ENCODE assay signal across 15 cellular contexts in genomic region chr4:76301775-76302162, GRCh38. TPM values are rescaled to one million over a fixed set of nuclear protein-coding genes. Genes with fewer than 3 reads are reported as not detected.
DNase-seq lines count a peak whose midpoint lies in the region; ATAC-seq, FAIRE-seq and TF ChIP-seq lines count a peak whose summit lies in the region.
"Had no signal": no experiment of that assay in that cellular context is flagged by ENCODE, and none has a peak within 500 bp of the region (broad histone marks: within the 10 kb centered on the region; RNA-seq: fewer than 3 reads in every experiment).

No MANE protein-coding gene starts in this region.

- FAIRE-seq in HepG2 (lab: Jason Lieb, UNC) = no peak
- FAIRE-seq: H1 had no signal

- H3K9me3 ChIP-seq in cardiac muscle cell (ENCODE audit: low read depth) = no peaks in the 10 kb centered on the region
- H3K9me3 ChIP-seq in HepG2 (ENCODE audit: low read length) = peaks cover 13% of the 10 kb centered on the region
- H3K9me3 ChIP-seq in thoracic aorta = peaks cover 5% of the 10 kb centered on the region
- H3K9me3 ChIP-seq: Peyer's patch had no signal

- no peak overlapping the region for H3K4me3 Mint-ChIP-seq in activated T-helper 2 cell treated with anti-CD3 and anti-CD28 coated beads, Interferon-gamma antibody, Interleukin-2, Interleukin-4, amounts not matched to agents 10 μg/mL and 5 μg/mL and 100 μg/mL, durations not matched to agents 14 hours and 24 hours and 36 hours (ENCODE audit: low read depth)
- H3K4me3 Mint-ChIP-seq: activated CD4-positive, alpha-beta T cell treated with anti-CD3 and anti-CD28 coated beads for 36 hours had no signal

- H3K4me1 ChIP-seq in cardiac muscle cell (ENCODE audit: low read depth) (peaks cover 16% of the 10 kb centered on the region), HepG2 (ENCODE audit: insufficient read depth, low read length) (peaks cover 40% of the 10 kb centered on the region), thoracic aorta (ENCODE audit: control insufficient read depth in 1 of 2, low read depth in 2 of 2) (peaks cover 7 to 25% of the 10 kb centered on the region in 2 donors)

- TF ChIP-seq EP300 in HepG2 (IDR thresholded peaks at IDR 0.05; ENCODE audit: low read depth in 2 of 2, low read length in 2 of 2) (no peak), HepG2 (CRISPR knock-in tag; IDR thresholded peaks at IDR 0.05; ENCODE audit: borderline replicate concordance) (no peak)

- no peak for TF ChIP-seq POLR2A in HepG2 (IDR thresholded peaks at IDR 0.05; ENCODE audit: insufficient read depth in 1 of 2, low read depth in 2 of 2, low read length in 2 of 2)

- H3K4me2 ChIP-seq in HepG2 (ENCODE audit: low read depth, low read length) = peak overlapping the region; percentile 36

- 0 out of 2 replicates have a peak overlapping the region, but pooled peaks have one; percentile 13 for H3K9ac ChIP-seq in HepG2 (ENCODE audit: insufficient read depth, low read depth, low read length)

- BruUV-seq in HepG2 (replicated peaks; lab: Mats Ljungman, UMichigan) = no TSS peak

- CTCF ChIA-PET in HepG2 (lab: Yijun Ruan, JAX; ENCODE audit: low intra/inter-chr PET ratio, low total read pairs) = no interaction called here

- H3K27ac ChIP-seq in cardiac muscle cell (peak overlapping the region; percentile 68), HepG2 (ENCODE audit: extremely low read length, insufficient read depth, low read length) (peak overlapping the region; percentile 59), thoracic aorta (peak overlapping the region; percentile 7 to 41)

- H4K20me1 ChIP-seq in HepG2 (ENCODE audit: insufficient read depth, low read length) = no peaks in the 10 kb centered on the region

- H3K27me3 Mint-ChIP-seq in activated T-helper 2 cell treated with anti-CD3 and anti-CD28 coated beads, Interferon-gamma antibody, Interleukin-2, Interleukin-4, amounts not matched to agents 10 μg/mL and 5 μg/mL and 100 μg/mL, durations not matched to agents 14 hours and 24 hours and 36 hours (ENCODE audit: low read depth) = peaks cover 11% of the 10 kb centered on the region

- POLR2A ChIA-PET in HepG2 (lab: Yijun Ruan, JAX) = interaction anchor here (1.1 to 1.2 kb wide), 3 partner anchors 8 to 24 kb away, joined by 3 to 10 read pairs (median 3); no protein-coding TSS in a partner anchor

- ATAC-seq in Right ventricle myocardium superior (ENCODE audit: poor library complexity) = no peak
- ATAC-seq in HepG2 = no peak
- ATAC-seq in thoracic aorta (ENCODE audit: insufficient number of reproducible peaks, low FRiP score, low read depth) = no peak
- no peak for ATAC-seq in HG03196 (IDR thresholded peaks at IDR 0.05; ENCODE audit: unreplicated experiment)

- DNase-seq in cardiac muscle cell (ENCODE audit: low read depth in 1 of 2, low spot score in 1 of 2) (no peak), Right ventricle myocardium superior (no peak), HepG2 (ENCODE audit: low spot score) (peak; percentile 39), thoracic aorta (ENCODE audit: low spot score) (no peak), GM20000 (ENCODE audit: low spot score) (no peak), SIG-M5 (lab: John Stamatoyannopoulos, UW) (no peak)
- DNase-seq in activated T-helper 2 cell treated with anti-CD3 and anti-CD28 coated beads, Interferon-gamma antibody, Interleukin-2, Interleukin-4, amounts not matched to agents 10 μg/mL and 5 μg/mL and 100 μg/mL, durations not matched to agents 14 hours and 24 hours and 36 hours (ENCODE audit: low spot score) = no peak
- DNase-seq: NCI-H446 treated with DMSO at 0.1 percent for 48 hours, Peyer's patch had no signal

- peaks cover under 1% of the 10 kb centered on the region for H3K79me2 ChIP-seq in HepG2 (ENCODE audit: insufficient read depth, low read length)

- H3K36me3 ChIP-seq in cardiac muscle cell = no peaks in the 10 kb centered on the region
- H3K36me3 ChIP-seq in HepG2 (replicated peaks in 1 of 2; ENCODE audit: control insufficient read depth in 1 of 2, insufficient read depth in 2 of 2, low read length in 2 of 2) = no peaks in the 10 kb centered on the region
- no peaks in the 10 kb centered on the region for H3K36me3 ChIP-seq in thoracic aorta
- H3K36me3 ChIP-seq: Peyer's patch had no signal

- peaks cover 6% of the 10 kb centered on the region for H3K36me3 Mint-ChIP-seq in activated T-helper 2 cell treated with anti-CD3 and anti-CD28 coated beads, Interferon-gamma antibody, Interleukin-2, Interleukin-4, amounts not matched to agents 10 μg/mL and 5 μg/mL and 100 μg/mL, durations not matched to agents 14 hours and 24 hours and 36 hours (ENCODE audit: low read depth)

- no peak for TF ChIP-seq RAD21 in HepG2 (CRISPR knock-in tag; IDR thresholded peaks at IDR 0.05)

- peaks cover 49% of the 10 kb centered on the region for H3K4me1 Mint-ChIP-seq in activated T-helper 2 cell treated with anti-CD3 and anti-CD28 coated beads, Interferon-gamma antibody, Interleukin-2, Interleukin-4, amounts not matched to agents 10 μg/mL and 5 μg/mL and 100 μg/mL, durations not matched to agents 14 hours and 24 hours and 36 hours (ENCODE audit: low read depth)

- peak overlapping the region; percentile 5 for H3K27ac Mint-ChIP-seq in activated T-helper 2 cell treated with anti-CD3 and anti-CD28 coated beads, Interferon-gamma antibody, Interleukin-2, Interleukin-4, amounts not matched to agents 10 μg/mL and 5 μg/mL and 100 μg/mL, durations not matched to agents 14 hours and 24 hours and 36 hours
- H3K27ac Mint-ChIP-seq: activated CD4-positive, alpha-beta T cell treated with anti-CD3 and anti-CD28 coated beads for 36 hours had no signal

- no peak overlapping the region for H3K4me3 ChIP-seq in cardiac muscle cell
- H3K4me3 ChIP-seq in HepG2 (replicated peaks in 1 of 3; ENCODE audit: insufficient read depth in 1 of 3, low read depth in 2 of 3, low read length in 3 of 3) = peak overlapping the region in 2 of 3 experiments; percentile 7 to 17; a peak in 1 of 6 replicates
- no peak overlapping the region for H3K4me3 ChIP-seq in thoracic aorta
- H3K4me3 ChIP-seq: skin epidermis had no signal

- H3K27me3 ChIP-seq in cardiac muscle cell (no peaks in the 10 kb centered on the region), HepG2 (ENCODE audit: control insufficient read depth in 1 of 2, insufficient read depth in 2 of 2, low read length in 2 of 2) (no peaks in the 10 kb centered on the region; a peak in 1 of 5 replicates), thoracic aorta (replicated peaks; ENCODE audit: insufficient read depth) (no peaks in the 10 kb centered on the region)
- H3K27me3 ChIP-seq: Peyer's patch had no signal

- H2AFZ ChIP-seq in HepG2 (ENCODE audit: low read length) = no peak overlapping the region

- TF ChIP-seq CTCF in cardiac muscle cell (IDR thresholded peaks at IDR 0.05; ENCODE audit: low read depth, low read length) (no peak), HepG2 (CRISPR knock-in tag; IDR thresholded peaks at IDR 0.05) (no peak), thoracic aorta (IDR thresholded peaks at IDR 0.05) (no peak), GM20000 (IDR thresholded peaks at IDR 0.05; ENCODE audit: extremely low read depth, missing control alignments) (no peak)

- H3K9me3 Mint-ChIP-seq in activated T-helper 2 cell treated with anti-CD3 and anti-CD28 coated beads, Interferon-gamma antibody, Interleukin-2, Interleukin-4, amounts not matched to agents 10 μg/mL and 5 μg/mL and 100 μg/mL, durations not matched to agents 14 hours and 24 hours and 36 hours = peaks cover 17% of the 10 kb centered on the region

- WGBS in HepG2 (ENCODE audit: low lambda C conversion rate) = 0% methylated on average over 1 of the region's 1 CpG

- in situ Hi-C loops in HepG2 (cut with HindIII; ENCODE audit: extremely low pct_ligation_motif_present, low pct_unique_long_range_greater_than_20kb) = loop anchor here (10.0 kb wide), 1 partner anchor 127 kb away; no protein-coding TSS in a partner anchor

- intact Hi-C loops in Right ventricle myocardium superior (cut with DNase I) (loop anchor here (10.0 kb wide), 1 partner anchor 117 kb away; no protein-coding TSS in a partner anchor), HepG2 (cut with micrococcal nuclease; ENCODE audit: unreplicated experiment) (loop anchor here (2.0 kb wide), 1 partner anchor 49 kb away; no protein-coding TSS in a partner anchor)
- intact Hi-C loops in activated T-helper 2 cell treated with anti-CD3 and anti-CD28 coated beads, Interferon-gamma antibody, Interleukin-2, Interleukin-4, amounts not matched to agents 10 μg/mL and 5 μg/mL and 100 μg/mL, durations not matched to agents 14 hours and 24 hours and 36 hours (cut with micrococcal nuclease) = loop anchor here (1.0 to 10.0 kb wide), 4 partner anchors 87 to 723 kb away; partner anchors contain the start of gene CXCL10

RNA-seq across cellular contexts. Expression of gene STBD1, which starts 4.8 kb away (rescaled TPM):
- total RNA-seq in cardiac muscle cell (14.6 and 21.8 TPM in 2 replicates), Right ventricle myocardium superior (27.2 TPM), HepG2 (2016; rRNA removed; fragmentation: Illumina TruSeq; extraction: Trizol) (3.5 and 4.3 TPM in 2 replicates), thoracic aorta (10 to 100 TPM in 1 of 2 donors, 1 to 10 TPM in 1; 7.7 to 14.6 TPM)
- polyA plus RNA-seq in cardiac muscle cell (22.6 and 30.5 TPM in 2 replicates), HepG2 (2011; rRNA removed) (2.8 and 4.9 TPM in 2 replicates)
- 0.09 TPM in 2 replicates for total RNA-seq in activated T-helper 2 cell treated with anti-CD3 and anti-CD28 coated beads, Interferon-gamma antibody, Interleukin-2, Interleukin-4, amounts not matched to agents 10 μg/mL and 5 μg/mL and 100 μg/mL, durations not matched to agents 14 hours and 24 hours and 36 hours
- 1.0 and 1.1 TPM in 2 replicates for total RNA-seq in HepG2 (2016; cell fraction: cytosol; rRNA removed; fragmentation: Illumina TruSeq; extraction: Trizol; ENCODE audit: low read depth)
- 4.2 and 4.3 TPM in 2 replicates for total RNA-seq in HepG2 (2016; cell fraction: insoluble cytoplasmic fraction; rRNA removed; fragmentation: Illumina TruSeq; extraction: Trizol)
- total RNA-seq in HepG2 (2016; cell fraction: membrane; rRNA removed; fragmentation: Illumina TruSeq; extraction: Trizol) = 2.4 and 2.7 TPM in 2 replicates
- 3.8 and 4.3 TPM in 2 replicates for total RNA-seq in HepG2 (2016; cell fraction: nucleus; rRNA removed; fragmentation: Illumina TruSeq; extraction: Trizol)
- polyA plus RNA-seq in HepG2 (2011; cell fraction: cytosol; rRNA removed) = 3.9 and 4.1 TPM in 2 replicates
- 1.3 and 2.3 TPM in 2 replicates for polyA plus RNA-seq in HepG2 (2011; cell fraction: nucleus; rRNA removed)
- 9.6 and 14.4 TPM in 2 replicates for polyA plus RNA-seq in HepG2 (2012)
- 0.35 and 0.55 TPM in 2 replicates for polyA plus RNA-seq in HepG2 (2016; cell fraction: cytosol; fragmentation: Illumina TruSeq; extraction: Trizol; ENCODE audit: low read depth)
- polyA plus RNA-seq in HepG2 (2016; cell fraction: insoluble cytoplasmic fraction; fragmentation: Illumina TruSeq; extraction: Trizol; ENCODE audit: low read depth) = 1.5 and 3.0 TPM in 2 replicates
- polyA plus RNA-seq in HepG2 (2016; cell fraction: membrane; fragmentation: Illumina TruSeq; extraction: Trizol; ENCODE audit: low read depth) = 0.88 and 1.2 TPM in 2 replicates
- polyA plus RNA-seq in HepG2 (2016; cell fraction: nucleus; fragmentation: Illumina TruSeq; extraction: Trizol; ENCODE audit: insufficient read depth, low read depth) = 2.0 and 3.1 TPM in 2 replicates
- polyA minus RNA-seq in HepG2 (2011; rRNA and poly(A)+ RNA removed; ENCODE audit: low replicate concordance) = 2.0 and 7.2 TPM in 2 replicates
- polyA minus RNA-seq in HepG2 (2011; cell fraction: cytosol; rRNA and poly(A)+ RNA removed) = 1.8 and 7.7 TPM in 2 replicates
- polyA minus RNA-seq in HepG2 (2011; cell fraction: nucleus; rRNA and poly(A)+ RNA removed) = 1.9 and 3.1 TPM in 2 replicates

RNA-seq across cellular contexts. Expression of gene FAM47E, which starts 50.2 kb away (rescaled TPM):
- total RNA-seq in cardiac muscle cell = 1.6 and 2.4 TPM in 2 replicates
- polyA plus RNA-seq in cardiac muscle cell = 2.1 and 7.4 TPM in 2 replicates
- total RNA-seq in Right ventricle myocardium superior = 2.0 TPM
- not detected in 2 replicates for total RNA-seq in activated T-helper 2 cell treated with anti-CD3 and anti-CD28 coated beads, Interferon-gamma antibody, Interleukin-2, Interleukin-4, amounts not matched to agents 10 μg/mL and 5 μg/mL and 100 μg/mL, durations not matched to agents 14 hours and 24 hours and 36 hours
- total RNA-seq in HepG2 (2016; rRNA removed; fragmentation: Illumina TruSeq; extraction: Trizol) = 0.29 and 0.33 TPM in 2 replicates
- 0.30 TPM in 1 of 2 replicates, not detected in the other for total RNA-seq in HepG2 (2016; cell fraction: cytosol; rRNA removed; fragmentation: Illumina TruSeq; extraction: Trizol; ENCODE audit: low read depth)
- total RNA-seq in HepG2 (2016; cell fraction: insoluble cytoplasmic fraction; rRNA removed; fragmentation: Illumina TruSeq; extraction: Trizol) = 0.37 and 0.65 TPM in 2 replicates
- 0.25 and 0.41 TPM in 2 replicates for total RNA-seq in HepG2 (2016; cell fraction: membrane; rRNA removed; fragmentation: Illumina TruSeq; extraction: Trizol)
- 0.31 and 0.50 TPM in 2 replicates for total RNA-seq in HepG2 (2016; cell fraction: nucleus; rRNA removed; fragmentation: Illumina TruSeq; extraction: Trizol)
- polyA plus RNA-seq in HepG2 (2011; rRNA removed) = 0.60 and 0.66 TPM in 2 replicates
- 0.24 and 0.50 TPM in 2 replicates for polyA plus RNA-seq in HepG2 (2011; cell fraction: cytosol; rRNA removed)
- polyA plus RNA-seq in HepG2 (2011; cell fraction: nucleus; rRNA removed) = 0.06 and 1.5 TPM in 2 replicates
- polyA plus RNA-seq in HepG2 (2012) = 1.2 and 1.8 TPM in 2 replicates
- 0.27 and 0.29 TPM in 2 replicates for polyA plus RNA-seq in HepG2 (2016; cell fraction: cytosol; fragmentation: Illumina TruSeq; extraction: Trizol; ENCODE audit: low read depth)
- polyA plus RNA-seq in HepG2 (2016; cell fraction: insoluble cytoplasmic fraction; fragmentation: Illumina TruSeq; extraction: Trizol; ENCODE audit: low read depth) = 0.29 and 0.50 TPM in 2 replicates
- not detected in 2 replicates for polyA plus RNA-seq in HepG2 (2016; cell fraction: membrane; fragmentation: Illumina TruSeq; extraction: Trizol; ENCODE audit: low read depth)
- polyA plus RNA-seq in HepG2 (2016; cell fraction: nucleus; fragmentation: Illumina TruSeq; extraction: Trizol; ENCODE audit: insufficient read depth, low read depth) = 0.44 TPM in 1 of 2 replicates, not detected in the other
- 0.02 TPM in 1 of 2 replicates, not detected in the other for polyA minus RNA-seq in HepG2 (2011; rRNA and poly(A)+ RNA removed; ENCODE audit: low replicate concordance)
- 0.69 TPM in 1 of 2 replicates, not detected in the other for polyA minus RNA-seq in HepG2 (2011; cell fraction: cytosol; rRNA and poly(A)+ RNA removed)
- 1.5 and 1.9 TPM in 2 replicates for polyA minus RNA-seq in HepG2 (2011; cell fraction: nucleus; rRNA and poly(A)+ RNA removed)
- total RNA-seq in thoracic aorta = under 1 TPM; 0.42 to 0.54 TPM
- total RNA-seq: activated CD4-positive, alpha-beta T cell treated with anti-CD3 and anti-CD28 coated beads for 36 hours; activated T-cell treated with anti-CD3 and anti-CD28 coated beads, Interleukin-2, amount 50 U/mL, for 72 hours; T-helper 1 cell treated with Interleukin-12 subunit alpha and Interleukin-12 subunit beta and Interleukin-4 antibody, amounts not matched to agents 30 ng/mL and 1 ng/mL, for 36 hours had no signal

Comparison
In these comparisons a context has a peak if more than half of its experiments do, and no peak if none do; other contexts are left out.
1. H3K4me3 ChIP-seq: peak in HepG2 (2 of 3); none in cardiac muscle cell (single experiment) and thoracic aorta (single experiment).
2. Peak in every context shown above with its lines, with median percentiles within 50 percentile points of each other: H3K27ac ChIP-seq.